In genomic region chrX:1679238-1679637, GRCh38 we compare ENCODE assay signal across 11 cellular contexts.
A peak's percentile ranks its signal among the peaks of the same experiment; 100 is the strongest.
DNase-seq lines count a peak whose midpoint lies in the region; ATAC-seq, FAIRE-seq and TF ChIP-seq lines count a peak whose summit lies in the region.
"Had no signal": no experiment of that assay in that cellular context is flagged by ENCODE, and none has a peak within 500 bp of the region (broad histone marks: within the 10 kb centered on the region; RNA-seq: fewer than 3 reads in every experiment).

No MANE protein-coding gene starts in this region.

- 25% methylated on average over 9 of the region's 9 CpGs for WGBS in HepG2 (ENCODE audit: low lambda C conversion rate)

- H3K9ac ChIP-seq in astrocyte (ENCODE audit: low read length) (no peak overlapping the region), HepG2 (ENCODE audit: insufficient read depth, low read depth, low read length) (no peak overlapping the region)

- H3K9me3 ChIP-seq in astrocyte (ENCODE audit: insufficient read depth, low read depth, low read length) (no peaks in the 10 kb centered on the region), HepG2 (ENCODE audit: low read length) (no peaks in the 10 kb centered on the region)

- in situ Hi-C loops in HepG2 (cut with HindIII; ENCODE audit: extremely low pct_ligation_motif_present, low pct_unique_long_range_greater_than_20kb), result no loop called here

- no peak for TF ChIP-seq EP300 in HepG2 (IDR thresholded peaks at IDR 0.05; ENCODE audit: low read depth in 2 of 2, low read length in 2 of 2)
- TF ChIP-seq EP300 in HepG2 (CRISPR knock-in tag; IDR thresholded peaks at IDR 0.05; ENCODE audit: borderline replicate concordance), result no peak

- no peak for TF ChIP-seq POLR2A in NB4 (IDR thresholded peaks at IDR 0.05; ENCODE audit: extremely low read depth, insufficient read length)
- no peak for TF ChIP-seq POLR2A in HepG2 (IDR thresholded peaks at IDR 0.05; ENCODE audit: insufficient read depth in 1 of 2, low read depth in 2 of 2, low read length in 2 of 2)

- H3K27me3 ChIP-seq in astrocyte (ENCODE audit: insufficient read depth, low read length) (no peaks in the 10 kb centered on the region), HepG2 (ENCODE audit: control insufficient read depth in 1 of 2, insufficient read depth in 2 of 2, low read length in 2 of 2) (peaks cover 0 to 5% of the 10 kb centered on the region in 2 experiments; a peak in 1 of 5 replicates)

- no peak overlapping the region for H2AFZ ChIP-seq in astrocyte (ENCODE audit: low read depth, low read length)
- H2AFZ ChIP-seq in HepG2 (ENCODE audit: low read length), result no peak overlapping the region

- intact Hi-C loops in HepG2 (cut with micrococcal nuclease; ENCODE audit: unreplicated experiment), result no loop called here

- BruUV-seq in HepG2 (replicated peaks; lab: Mats Ljungman, UMichigan), result no TSS peak

- peaks cover 3% of the 10 kb centered on the region for H3K36me3 Mint-ChIP-seq in astrocyte (ENCODE audit: low read depth, unreplicated experiment)
- peaks cover 26% of the 10 kb centered on the region for H3K36me3 Mint-ChIP-seq in stimulated activated memory B cell treated with anti-CD40 and anti-IgM and Interleukin-4, amounts not matched to agents 10 μg/mL and 1 μg/mL and 100 μg/mL, for 72 hours

- H3K4me1 Mint-ChIP-seq in astrocyte (ENCODE audit: low read depth, unreplicated experiment), result peaks cover 2% of the 10 kb centered on the region
- peaks cover 29% of the 10 kb centered on the region for H3K4me1 Mint-ChIP-seq in stimulated activated memory B cell treated with anti-CD40 and anti-IgM and Interleukin-4, amounts not matched to agents 10 μg/mL and 1 μg/mL and 100 μg/mL, for 72 hours

- peak overlapping the region; percentile 34 for H3K27ac Mint-ChIP-seq in astrocyte (ENCODE audit: unreplicated experiment)
- peak overlapping the region; percentile 21 for H3K27ac Mint-ChIP-seq in stimulated activated memory B cell treated with anti-CD40 and anti-IgM and Interleukin-4, amounts not matched to agents 10 μg/mL and 1 μg/mL and 100 μg/mL, for 72 hours

- H4K20me1 ChIP-seq in astrocyte (ENCODE audit: insufficient read depth, low read length), result no peaks in the 10 kb centered on the region
- no peaks in the 10 kb centered on the region for H4K20me1 ChIP-seq in HepG2 (ENCODE audit: insufficient read depth, low read length)

- H3K4me2 ChIP-seq in astrocyte (ENCODE audit: low read length) (no peak overlapping the region), HepG2 (ENCODE audit: low read depth, low read length) (no peak overlapping the region)

- FAIRE-seq in astrocyte (lab: Jason Lieb, UNC) (no peak), HepG2 (lab: Jason Lieb, UNC) (no peak)

- H3K4me3 Mint-ChIP-seq in astrocyte (ENCODE audit: unreplicated experiment), result peak overlapping the region; percentile 71
- H3K4me3 Mint-ChIP-seq in stimulated activated memory B cell treated with anti-CD40 and anti-IgM and Interleukin-4, amounts not matched to agents 10 μg/mL and 1 μg/mL and 100 μg/mL, for 72 hours, result no peak overlapping the region
- H3K4me3 Mint-ChIP-seq: neural crest cell had no signal

- ATAC-seq in stimulated activated memory B cell treated with anti-CD40 and anti-IgM and Interleukin-4, amounts not matched to agents 10 μg/mL and 1 μg/mL and 100 μg/mL, for 72 hours, result peak; percentile 50
- ATAC-seq in HG03095 (IDR thresholded peaks at IDR 0.05; ENCODE audit: unreplicated experiment) (no peak), HepG2 (no peak)
- ATAC-seq: HCT116 had no signal

- peaks cover 10% of the 10 kb centered on the region for H3K9me3 Mint-ChIP-seq in astrocyte (ENCODE audit: unreplicated experiment)
- H3K9me3 Mint-ChIP-seq in stimulated activated memory B cell treated with anti-CD40 and anti-IgM and Interleukin-4, amounts not matched to agents 10 μg/mL and 1 μg/mL and 100 μg/mL, for 72 hours, result peaks cover 11% of the 10 kb centered on the region

- H3K36me3 ChIP-seq in astrocyte (ENCODE audit: insufficient read depth, low read length) (no peaks in the 10 kb centered on the region), HepG2 (replicated peaks in 1 of 2; ENCODE audit: control insufficient read depth in 1 of 2, insufficient read depth in 2 of 2, low read length in 2 of 2) (no peaks in the 10 kb centered on the region)

- TF ChIP-seq CTCF in NB4 (IDR thresholded peaks at IDR 0.05; ENCODE audit: low read depth, low read length) (no peak), astrocyte (IDR thresholded peaks at IDR 0.05; ENCODE audit: insufficient read depth, low read depth, low read length) (no peak), HepG2 (CRISPR knock-in tag; IDR thresholded peaks at IDR 0.05) (no peak)

- H3K27me3 Mint-ChIP-seq in astrocyte (ENCODE audit: low read depth, unreplicated experiment), result no peaks in the 10 kb centered on the region
- H3K27me3 Mint-ChIP-seq in stimulated activated memory B cell treated with anti-CD40 and anti-IgM and Interleukin-4, amounts not matched to agents 10 μg/mL and 1 μg/mL and 100 μg/mL, for 72 hours, result no peaks in the 10 kb centered on the region

- H3K79me2 ChIP-seq in astrocyte (ENCODE audit: insufficient read depth, low read length), result no peaks in the 10 kb centered on the region
- H3K79me2 ChIP-seq in HepG2 (ENCODE audit: insufficient read depth, low read length), result no peaks in the 10 kb centered on the region

- TF ChIP-seq RAD21 in HepG2 (CRISPR knock-in tag; IDR thresholded peaks at IDR 0.05), result no peak

- DNase-seq in activated T-cell treated with anti-CD3 and anti-CD28 coated beads for 48 hours (ENCODE audit: low read depth), result peak; percentile 36
- no peak for DNase-seq in activated T-cell treated with anti-CD3 and anti-CD28 coated beads, Interleukin-2, amount 50 U/mL, for 1 hour
- peak; percentile 51 for DNase-seq in NB4 (ENCODE audit: low read depth)
- DNase-seq in astrocyte (ENCODE audit: low read depth), result no peak
- DNase-seq in HepG2 (ENCODE audit: low spot score), result no peak
- no peak for DNase-seq in NCI-H524 (lab: John Stamatoyannopoulos, UW)
- DNase-seq: NCI-H2029 treated with DMSO at 0.1 percent for 48 hours had no signal

- H3K27ac ChIP-seq in astrocyte (ENCODE audit: low read depth, low read length) (no peak overlapping the region), HepG2 (ENCODE audit: extremely low read length, insufficient read depth, low read length) (no peak overlapping the region)

- H3K4me1 ChIP-seq in astrocyte (ENCODE audit: insufficient read depth, low read length), result peaks cover under 1% of the 10 kb centered on the region
- H3K4me1 ChIP-seq in HepG2 (ENCODE audit: insufficient read depth, low read length), result no peaks in the 10 kb centered on the region

- no peak overlapping the region for H3K4me3 ChIP-seq in NB4 (ENCODE audit: low read depth, low read length)
- no peak overlapping the region for H3K4me3 ChIP-seq in astrocyte (ENCODE audit: insufficient read depth, low read depth, low read length)
- no peak overlapping the region for H3K4me3 ChIP-seq in HepG2 (replicated peaks in 1 of 3; ENCODE audit: insufficient read depth in 1 of 3, low read depth in 2 of 3, low read length in 3 of 3)

- CTCF ChIA-PET in HepG2 (lab: Yijun Ruan, JAX; ENCODE audit: low intra/inter-chr PET ratio, low total read pairs), result no interaction called here

- POLR2A ChIA-PET in HepG2 (lab: Yijun Ruan, JAX), result no interaction called here

TF ChIP-seq in HepG2, 621 proteins besides CTCF, POLR2A, EP300 and RAD21:
- no peak for TF ChIP-seq TRIM22 (IDR thresholded peaks at IDR 0.05)
- TF ChIP-seq NR0B2 (CRISPR knock-in tag; IDR thresholded peaks at IDR 0.05), result no peak
- TF ChIP-seq CENPBD1 (CRISPR knock-in tag; IDR thresholded peaks at IDR 0.05; ENCODE audit: borderline replicate concordance, low read depth), result no peak
- TF ChIP-seq MEF2D (CRISPR knock-in tag; IDR thresholded peaks at IDR 0.05), result no peak
- TF ChIP-seq MYNN (CRISPR knock-in tag; IDR thresholded peaks at IDR 0.05; ENCODE audit: low read depth), result no peak
- TF ChIP-seq PCBP1 (IDR thresholded peaks at IDR 0.05; ENCODE audit: borderline replicate concordance, low read depth, low read length), result no peak
- TF ChIP-seq JUN (CRISPR knock-in tag; IDR thresholded peaks at IDR 0.05), result no peak
- TF ChIP-seq CHD4 (IDR thresholded peaks at IDR 0.05; ENCODE audit: borderline replicate concordance, low read length), result no peak

Comparison
In these comparisons a context has a peak if more than half of its experiments do, and no peak if none do; other contexts are left out.
1. DNase-seq: peak in activated T-cell treated with anti-CD3 and anti-CD28 coated beads for 48 hours (single experiment) and NB4 (single experiment); none in activated T-cell treated with anti-CD3 and anti-CD28 coated beads, Interleukin-2, amount 50 U/mL, for 1 hour (single experiment), astrocyte (single experiment), HepG2 (single experiment) and NCI-H524 (0 of 2).